In the genomic region with DNA sequence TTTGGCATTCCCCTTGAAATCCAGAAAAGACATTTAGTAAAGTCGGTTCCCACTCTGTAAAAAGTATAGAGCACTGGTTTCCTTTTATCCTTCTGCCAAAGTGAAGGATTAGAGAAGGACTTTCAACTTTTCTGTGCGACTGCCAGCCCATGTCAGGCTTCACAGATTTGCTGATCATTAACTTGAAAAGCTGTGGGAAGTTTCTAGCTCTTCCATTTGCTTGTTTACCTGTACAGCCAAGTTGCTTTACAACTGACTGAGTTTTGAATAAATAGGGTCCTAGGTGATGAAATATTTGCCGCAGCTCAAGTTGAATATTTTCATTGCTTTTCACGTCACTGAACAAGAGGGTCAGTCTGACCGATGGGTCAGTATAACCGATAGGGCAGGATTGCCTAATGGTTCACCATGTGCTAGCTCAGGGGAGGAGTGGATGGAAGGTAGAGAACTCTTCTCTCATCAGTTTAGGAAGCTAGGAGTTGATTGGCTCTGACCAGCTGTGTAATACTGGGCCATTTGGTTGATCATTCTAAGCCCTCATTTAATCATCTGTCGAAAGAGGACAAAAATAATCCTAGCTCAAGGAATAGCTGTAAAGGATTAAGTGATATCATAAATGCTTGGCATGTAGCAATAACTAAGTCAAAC, we compare ENCODE assay signal across 26 cellular contexts. TPM values are rescaled to one million over a fixed set of nuclear protein-coding genes. Genes with fewer than 3 reads are reported as not detected.
DNase-seq lines count a peak whose midpoint lies in the region; ATAC-seq, FAIRE-seq and TF ChIP-seq lines count a peak whose summit lies in the region.
"Had no signal": no experiment of that assay in that cellular context is flagged by ENCODE, and none has a peak within 500 bp of the region (broad histone marks: within the 10 kb centered on the region; RNA-seq: fewer than 3 reads in every experiment).

No MANE protein-coding gene starts in this region.

- H3K27ac ChIP-seq in pancreas (peak overlapping the region in 2 of 4 donors; percentile 67 to 69), SK-N-SH (ENCODE audit: low read depth in 2 of 2, low read length in 1 of 2) (no peak overlapping the region)
- H3K27ac ChIP-seq: coronary artery had no signal

- no peaks in the 10 kb centered on the region for H3K36me3 ChIP-seq in Caco-2 (ENCODE audit: control insufficient read depth, insufficient read depth, low read length)
- no peaks in the 10 kb centered on the region for H3K36me3 ChIP-seq in pancreas
- no peaks in the 10 kb centered on the region for H3K36me3 ChIP-seq in SK-N-SH (replicated peaks in 1 of 2; ENCODE audit: control insufficient read depth in 1 of 2, insufficient read depth in 2 of 2, low read length in 1 of 2)
- H3K36me3 ChIP-seq: HAP-1 had no signal

- 25 to 26% methylated on average over 7 of the region's 7 CpGs for WGBS in pancreas, 2 donors
- WGBS in SK-N-SH (ENCODE audit: low lambda C conversion rate): 57% methylated on average over 7 of the region's 7 CpGs

- no peak overlapping the region for H3K9ac ChIP-seq in SK-N-SH

- POLR2A ChIA-PET in Caco-2 (lab: Charles Lee) (no interaction called here), SK-N-SH (lab: Yijun Ruan, JAX) (no interaction called here)

- H3K27ac Mint-ChIP-seq in Caco-2 (ENCODE audit: unreplicated experiment): peak overlapping the region; percentile 85
- H3K27ac Mint-ChIP-seq: activated naive CD8-positive, alpha-beta T cell; activated T-cell treated with anti-CD3 and anti-CD28 coated beads, Interleukin-2, amount 50 U/mL, for 72 hours; type B pancreatic cell had no signal

- no peak for TF ChIP-seq RAD21 in SK-N-SH (IDR thresholded peaks at IDR 0.05; ENCODE audit: low read length)

- H3K36me3 Mint-ChIP-seq in Caco-2 (ENCODE audit: insufficient read depth, unreplicated experiment): no peaks in the 10 kb centered on the region
- H3K36me3 Mint-ChIP-seq: activated naive CD8-positive, alpha-beta T cell; type B pancreatic cell had no signal

- no TSS peak for BruUV-seq in Caco-2 (replicated peaks; lab: Mats Ljungman, UMichigan)

- peaks cover 11% of the 10 kb centered on the region; the same call in 1 of the 2 replicates for H3K9me3 ChIP-seq in Caco-2
- no peaks in the 10 kb centered on the region for H3K9me3 ChIP-seq in pancreas
- no peaks in the 10 kb centered on the region for H3K9me3 ChIP-seq in SK-N-SH
- H3K9me3 ChIP-seq: HAP-1 had no signal

- H3K27me3 ChIP-seq in Caco-2 (replicated peaks; ENCODE audit: control insufficient read depth, insufficient read depth, low read length) (no peaks in the 10 kb centered on the region), pancreas (no peaks in the 10 kb centered on the region), SK-N-SH (ENCODE audit: insufficient read depth) (no peaks in the 10 kb centered on the region)

- H4K20me1 ChIP-seq in SK-N-SH (ENCODE audit: insufficient read depth): no peaks in the 10 kb centered on the region

- H3K4me3 ChIP-seq in Caco-2 (ENCODE audit: low read depth, low read length) (no peak overlapping the region), pancreas (peak overlapping the region in 1 of 4 donors; percentile 12), SK-N-SH (ENCODE audit: low read depth in 2 of 2, low read length in 1 of 2) (no peak overlapping the region)
- H3K4me3 ChIP-seq: coronary artery, HAP-1, SK-N-MC had no signal

- no peak overlapping the region for H2AFZ ChIP-seq in SK-N-SH (ENCODE audit: low read depth)

- H3K9me2 ChIP-seq in SK-N-SH: no peaks in the 10 kb centered on the region

- no peak overlapping the region for H3K4me2 ChIP-seq in SK-N-SH

- DNase-seq in Caco-2: peak; percentile 31 to 63
- peak; percentile 83 for DNase-seq in NCI-H82 (lab: John Stamatoyannopoulos, UW)
- peak; percentile 95 for DNase-seq in kidney glomerular epithelial cell (lab: John Stamatoyannopoulos, UW)
- DNase-seq in pancreas: peak in 3 of 6 donors; percentile 18 to 48 (median 26)
- DNase-seq in NOMO-1 treated with DMSO at 0.1 percent for 48 hours (lab: John Stamatoyannopoulos, UW; ENCODE audit: unreplicated experiment): no peak
- no peak for DNase-seq in SK-N-SH
- no peak for DNase-seq in DMS114 treated with DMSO at 0.1 percent for 48 hours (lab: John Stamatoyannopoulos, UW; ENCODE audit: unreplicated experiment)
- DNase-seq: activated CD4-positive, alpha-beta T cell treated with anti-CD3 and anti-CD28 coated beads for 1 hour; activated CD8-positive, alpha-beta memory T cell treated with anti-CD3 and anti-CD28 coated beads for 24 hours; activated T-cell treated with anti-CD3 and anti-CD28 coated beads, Interleukin-2, amount 50 U/mL, for 72 hours; C1 segment of cervical spinal cord; hippocampal formation; NCI-H187 treated with DMSO at 0.1 percent for 48 hours; NCI-H2227 treated with DMSO at 0.1 percent for 48 hours; occipital lobe; stimulated activated naive CD4-positive, alpha-beta T cell treated with Interleukin-2 at 50 U/mL for 16 hours; T1000 had no signal

- TF ChIP-seq EP300 in SK-N-SH (IDR thresholded peaks at IDR 0.05; ENCODE audit: borderline replicate concordance in 1 of 2, low read depth in 1 of 2, low read length in 1 of 2): no peak

- no peak for TF ChIP-seq CTCF in Caco-2 (IDR thresholded peaks at IDR 0.05; ENCODE audit: insufficient read depth in 1 of 2, low read depth in 1 of 2, low read length in 1 of 2, severe bottlenecking in 1 of 2, unreplicated experiment in 1 of 2)
- TF ChIP-seq CTCF in pancreas (IDR thresholded peaks at IDR 0.05): no peak
- TF ChIP-seq CTCF in SK-N-SH (IDR thresholded peaks at IDR 0.05): no peak

- CTCF ChIA-PET in Caco-2 (lab: Charles Lee): interaction anchor here (0.9 kb wide), 1 partner anchor 12 kb away, joined by 4 read pairs; no protein-coding TSS in a partner anchor
- CTCF ChIA-PET in SK-N-SH (lab: Yijun Ruan, JAX): interaction anchor here (0.6 kb wide), 1 partner anchor 683 kb away, joined by 4 read pairs; no protein-coding TSS in a partner anchor

- ATAC-seq in pancreas: peak; percentile 56 to 75 (median 74)
- ATAC-seq in HG03095 (IDR thresholded peaks at IDR 0.05; ENCODE audit: unreplicated experiment): no peak
- ATAC-seq: activated T-cell treated with anti-CD3 and anti-CD28 coated beads, Interleukin-2, amount 50 U/mL, for 72 hours had no signal

- H3K4me1 Mint-ChIP-seq in Caco-2 (ENCODE audit: low read depth, unreplicated experiment): peaks cover 32% of the 10 kb centered on the region

- no peaks in the 10 kb centered on the region for H3F3A ChIP-seq in SK-N-SH (replicated peaks; ENCODE audit: insufficient read depth)

- no peak for FAIRE-seq in pancreas (lab: Jason Lieb, UNC)
- FAIRE-seq: GM12892 had no signal

- H3K9me3 Mint-ChIP-seq in Caco-2 (ENCODE audit: unreplicated experiment): peaks cover 17% of the 10 kb centered on the region
- H3K9me3 Mint-ChIP-seq: activated T-cell treated with anti-CD3 and anti-CD28 coated beads, Interleukin-2, amount 50 U/mL, for 72 hours had no signal

- H3K4me1 ChIP-seq in Caco-2: peaks cover 65% of the 10 kb centered on the region
- H3K4me1 ChIP-seq in pancreas: peaks cover 22 to 41% (median 35%) of the 10 kb centered on the region in 3 donors
- H3K4me1 ChIP-seq in SK-N-SH (ENCODE audit: control insufficient read depth in 1 of 2, insufficient read depth in 2 of 2, low read depth in 1 of 2, low read length in 1 of 2): no peaks in the 10 kb centered on the region
- H3K4me1 ChIP-seq: HAP-1 had no signal

- intact Hi-C loops in Caco-2 (cut with micrococcal nuclease; ENCODE audit: unreplicated experiment) (loop anchor here (1.0 kb wide), 3 partner anchors 11 to 100 kb away; no protein-coding TSS in a partner anchor), pancreas (cut with DNase I) (no loop called here)

- H3K79me2 ChIP-seq in SK-N-SH (ENCODE audit: insufficient read depth): no peaks in the 10 kb centered on the region

- no peaks in the 10 kb centered on the region for H3K27me3 Mint-ChIP-seq in Caco-2 (ENCODE audit: insufficient read depth, unreplicated experiment)
- H3K27me3 Mint-ChIP-seq: type B pancreatic cell had no signal

- peak overlapping the region; percentile 39 for H3K4me3 Mint-ChIP-seq in Caco-2 (ENCODE audit: unreplicated experiment)
- H3K4me3 Mint-ChIP-seq: activated naive CD8-positive, alpha-beta T cell; activated T-cell treated with anti-CD3 and anti-CD28 coated beads, Interleukin-2, amount 50 U/mL, for 72 hours; type B pancreatic cell had no signal

TF ChIP-seq in SK-N-SH, 30 proteins besides CTCF, POLR2A, EP300 and RAD21 (continues in another document):
- TF ChIP-seq EZH2phosphoT487 (IDR thresholded peaks at IDR 0.05; ENCODE audit: borderline replicate concordance, low read depth) (no peak), SMC3 (IDR thresholded peaks at IDR 0.05; ENCODE audit: low read depth, low read length) (no peak), GATA2 (CRISPR knock-in tag; IDR thresholded peaks at IDR 0.05) (no peak), POLR2AphosphoS5 (IDR thresholded peaks at IDR 0.05; ENCODE audit: low read depth, low read length) (no peak), RFX5 (IDR thresholded peaks at IDR 0.05; ENCODE audit: low read length) (no peak), YY1 (IDR thresholded peaks at IDR 0.05; ENCODE audit: low read depth) (no peak), SIN3A (IDR thresholded peaks at IDR 0.05; ENCODE audit: borderline replicate concordance, low read depth, low read length) (no peak), RXRA (IDR thresholded peaks at IDR 0.05; ENCODE audit: borderline replicate concordance, low read depth) (no peak), MXI1 (IDR thresholded peaks at IDR 0.05; ENCODE audit: low read depth, low read length) (no peak), RCOR1 (IDR thresholded peaks at IDR 0.05; ENCODE audit: low read length) (no peak)
- TF ChIP-seq, protein P1, sequence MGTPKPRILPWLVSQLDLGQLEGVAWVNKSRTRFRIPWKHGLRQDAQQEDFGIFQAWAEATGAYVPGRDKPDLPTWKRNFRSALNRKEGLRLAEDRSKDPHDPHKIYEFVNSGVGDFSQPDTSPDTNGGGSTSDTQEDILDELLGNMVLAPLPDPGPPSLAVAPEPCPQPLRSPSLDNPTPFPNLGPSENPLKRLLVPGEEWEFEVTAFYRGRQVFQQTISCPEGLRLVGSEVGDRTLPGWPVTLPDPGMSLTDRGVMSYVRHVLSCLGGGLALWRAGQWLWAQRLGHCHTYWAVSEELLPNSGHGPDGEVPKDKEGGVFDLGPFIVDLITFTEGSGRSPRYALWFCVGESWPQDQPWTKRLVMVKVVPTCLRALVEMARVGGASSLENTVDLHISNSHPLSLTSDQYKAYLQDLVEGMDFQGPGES (IDR thresholded peaks at IDR 0.05; ENCODE audit: low read depth, low read length): no peak
- TF ChIP-seq, protein P2, sequence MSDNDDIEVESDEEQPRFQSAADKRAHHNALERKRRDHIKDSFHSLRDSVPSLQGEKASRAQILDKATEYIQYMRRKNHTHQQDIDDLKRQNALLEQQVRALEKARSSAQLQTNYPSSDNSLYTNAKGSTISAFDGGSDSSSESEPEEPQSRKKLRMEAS (IDR thresholded peaks at IDR 0.05; ENCODE audit: low read depth): no peak

RNA-seq across cellular contexts. Expression of a gene that starts 30.4 kb away (rescaled TPM):
- not detected in 2 replicates for total RNA-seq in Caco-2 (2022)
- total RNA-seq in pancreas: not detected
- not detected for polyA plus RNA-seq in pancreas
- not detected in 2 replicates for polyA plus RNA-seq in SK-N-SH (2012; rRNA removed)
- not detected in 2 replicates for polyA plus RNA-seq in SK-N-SH (2012; cell fraction: cytosol; rRNA removed)
- polyA plus RNA-seq in SK-N-SH (2012; cell fraction: nucleus; rRNA removed): not detected in 2 replicates
- total RNA-seq: A673; activated T-cell treated with anti-CD3 and anti-CD28 coated beads, Interleukin-2, amount 50 U/mL, for 72 hours; sciatic nerve had no signal

Comparison
In these comparisons a context has a peak if more than half of its experiments do, and no peak if none do; other contexts are left out.
1. DNase-seq: peak in Caco-2 (2 of 2), NCI-H82 (single experiment) and kidney glomerular epithelial cell (single experiment); none in NOMO-1 treated with DMSO at 0.1 percent for 48 hours (single experiment), SK-N-SH (single experiment) and DMS114 treated with DMSO at 0.1 percent for 48 hours (single experiment).